Comparison of ENCODE assay signal across 21 cellular contexts in the genomic region with DNA sequence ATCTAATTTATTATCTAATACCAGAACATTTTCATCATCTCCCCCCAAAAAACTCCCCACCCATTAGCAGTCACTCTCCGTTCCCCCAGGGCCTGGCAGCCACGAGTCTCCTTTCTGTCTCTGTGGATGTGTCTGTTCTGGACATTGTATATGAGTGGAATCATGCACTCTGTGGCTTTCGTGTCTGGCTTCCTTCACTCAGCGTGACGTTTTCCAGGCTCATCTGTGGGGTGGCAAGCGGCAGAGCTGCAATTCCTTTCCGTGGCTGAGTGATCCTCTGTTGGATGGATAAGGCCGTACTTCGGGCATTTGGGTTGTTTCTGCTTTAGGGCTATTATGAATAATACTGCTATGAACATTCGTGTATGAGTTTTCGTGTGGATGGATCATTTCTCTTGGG. TPM values are rescaled to one million over a fixed set of nuclear protein-coding genes. Genes with fewer than 3 reads are reported as not detected.
A peak's percentile ranks its signal among the peaks of the same experiment; 100 is the strongest.
DNase-seq lines count a peak whose midpoint lies in the region; ATAC-seq and TF ChIP-seq lines count a peak whose summit lies in the region.
"Had no signal": no experiment of that assay in that cellular context is flagged by ENCODE, and none has a peak within 500 bp of the region (broad histone marks: within the 10 kb centered on the region; RNA-seq: fewer than 3 reads in every experiment).

No MANE protein-coding gene starts in this region.

- no peak overlapping the region for H3K27ac ChIP-seq in breast epithelium
- peak overlapping the region; percentile 23 for H3K27ac ChIP-seq in mesodermal cell (ENCODE audit: low read depth, low read length, severe bottlenecking)

- 88 to 100% methylated on average over 8 to 9 of the region's 11 CpGs for WGBS in mesodermal cell (ENCODE audit: insufficient coverage in 2 of 2), 2 experiments

- H3K4me3 ChIP-seq in breast epithelium (no peak overlapping the region), mesodermal cell (ENCODE audit: extremely low read depth, insufficient read depth, low read length, poor library complexity, severe bottlenecking) (no peak overlapping the region)

- no peak overlapping the region for H3K4me3 Mint-ChIP-seq in MCF 10A (ENCODE audit: unreplicated experiment)
- no peak overlapping the region for H3K4me3 Mint-ChIP-seq in stimulated activated naive B cell treated with anti-CD40 and anti-IgM and Interleukin-4, amounts not matched to agents 10 μg/mL and 1 μg/mL and 100 μg/mL, for 72 hours
- H3K4me3 Mint-ChIP-seq: activated CD8-positive, alpha-beta T cell treated with anti-CD3 and anti-CD28 coated beads, Interleukin-2, amount 10 ng/mL, durations not matched to agents 7 days and 5 days; activated naive CD4-positive, alpha-beta T cell treated with anti-CD3 and anti-CD28 coated beads for 36 hours had no signal

- CTCF ChIA-PET in MCF 10A (lab: Yijun Ruan, JAX): interaction anchor here (0.9 to 1.4 kb wide), 3 partner anchors 60 to 99 kb away, joined by 3 read pairs; no protein-coding TSS in a partner anchor

- intact Hi-C loops in MCF 10A (cut with micrococcal nuclease): no loop called here
- intact Hi-C loops in breast epithelium (cut with DNase I; ENCODE audit: low total_unique reads): no loop called here

- TF ChIP-seq CTCF in MCF 10A (IDR thresholded peaks at IDR 0.05; ENCODE audit: unreplicated experiment) (no peak), breast epithelium (IDR thresholded peaks at IDR 0.05) (no peak)

- POLR2A ChIA-PET in MCF 10A (lab: Yijun Ruan, JAX): no interaction called here

- H3K27me3 ChIP-seq in breast epithelium: no peaks in the 10 kb centered on the region
- H3K27me3 ChIP-seq: BLaER1 treated with 17β-estradiol and CSF1 and Interleukin-3, amounts not matched to agents 10 nM and 100 nM had no signal

- no peaks in the 10 kb centered on the region for H3K36me3 ChIP-seq in breast epithelium
- H3K36me3 ChIP-seq in mesodermal cell (ENCODE audit: control insufficient read depth, insufficient read depth, low read length): peaks cover 50% of the 10 kb centered on the region

- no peak for ATAC-seq in stimulated activated naive B cell treated with anti-CD40 and anti-IgM and Interleukin-4, amounts not matched to agents 10 μg/mL and 1 μg/mL and 100 μg/mL, for 72 hours (replicated peaks)
- ATAC-seq: activated CD8-positive, alpha-beta T cell treated with anti-CD3 and anti-CD28 coated beads, Interleukin-2, amount 10 ng/mL, durations not matched to agents 7 days and 5 days had no signal

- H3K27me3 Mint-ChIP-seq in MCF 10A (ENCODE audit: insufficient read depth, unreplicated experiment): no peaks in the 10 kb centered on the region
- no peaks in the 10 kb centered on the region for H3K27me3 Mint-ChIP-seq in stimulated activated naive B cell treated with anti-CD40 and anti-IgM and Interleukin-4, amounts not matched to agents 10 μg/mL and 1 μg/mL and 100 μg/mL, for 72 hours

- no peaks in the 10 kb centered on the region for H3K9me3 Mint-ChIP-seq in MCF 10A (ENCODE audit: unreplicated experiment)
- peaks cover 0 to 2% of the 10 kb centered on the region in 2 donors for H3K9me3 Mint-ChIP-seq in stimulated activated naive B cell treated with anti-CD40 and anti-IgM and Interleukin-4, amounts not matched to agents 10 μg/mL and 1 μg/mL and 100 μg/mL, for 72 hours
- H3K9me3 Mint-ChIP-seq: activated naive CD4-positive, alpha-beta T cell treated with anti-CD3 and anti-CD28 coated beads for 36 hours; H9 had no signal

- BruUV-seq in MCF 10A (replicated peaks; lab: Mats Ljungman, UMichigan): TSS peak; percentile 23

- peaks cover 52% of the 10 kb centered on the region for H3K36me3 Mint-ChIP-seq in MCF 10A (ENCODE audit: insufficient read depth, unreplicated experiment)
- H3K36me3 Mint-ChIP-seq in stimulated activated naive B cell treated with anti-CD40 and anti-IgM and Interleukin-4, amounts not matched to agents 10 μg/mL and 1 μg/mL and 100 μg/mL, for 72 hours: peaks cover 21 to 26% of the 10 kb centered on the region in 2 donors

- H3K27ac Mint-ChIP-seq in MCF 10A (ENCODE audit: low read depth, unreplicated experiment): no peak overlapping the region
- peak overlapping the region; percentile 32 for H3K27ac Mint-ChIP-seq in stimulated activated naive B cell treated with anti-CD40 and anti-IgM and Interleukin-4, amounts not matched to agents 10 μg/mL and 1 μg/mL and 100 μg/mL, for 72 hours
- H3K27ac Mint-ChIP-seq: activated CD8-positive, alpha-beta T cell treated with anti-CD3 and anti-CD28 coated beads, Interleukin-2, amount 10 ng/mL, durations not matched to agents 7 days and 5 days; activated naive CD4-positive, alpha-beta T cell treated with anti-CD3 and anti-CD28 coated beads for 36 hours had no signal

- no peak for TF ChIP-seq POLR2A in breast epithelium (IDR thresholded peaks at IDR 0.05)

- no peak for DNase-seq in MCF 10A (ENCODE audit: unreplicated experiment)
- DNase-seq in breast epithelium (ENCODE audit: low spot score in 2 of 2): no peak
- peak; percentile 94 for DNase-seq in amniotic epithelial cell (ENCODE audit: low read depth)
- no peak for DNase-seq in stimulated activated naive B cell treated with anti-CD40 and anti-IgM and Interleukin-4, amounts not matched to agents 10 μg/mL and 1 μg/mL and 100 μg/mL, for 72 hours
- no peak for DNase-seq in activated CD4-positive, alpha-beta T cell treated with anti-CD3 and anti-CD28 coated beads for 1 hour
- no peak for DNase-seq in activated CD8-positive, alpha-beta memory T cell treated with anti-CD3 and anti-CD28 coated beads, Interleukin-2, amount 50 U/mL, for 48 hours
- DNase-seq in epidermal melanocyte (ENCODE audit: insufficient read length, low spot score): no peak
- DNase-seq: activated CD8-positive, alpha-beta T cell treated with anti-CD3 and anti-CD28 coated beads, Interleukin-2, amount 10 ng/mL, durations not matched to agents 7 days and 5 days; activated naive CD4-positive, alpha-beta T cell treated with anti-CD3 and anti-CD28 coated beads for 36 hours; activated T-cell treated with anti-CD3 and anti-CD28 coated beads, Interleukin-2, amount 50 U/mL, for 1 hour; aorta; H9; hippocampal formation; MM.1S; NCI-H1436 treated with DMSO at 0.1 percent for 48 hours; NCI-H526; occipital lobe; SK-N-SH; stimulated activated CD8-positive, alpha-beta memory T cell treated with anti-CD3 and anti-CD28 coated beads, Interleukin-4, amount 100 ng/mL, for 48 hours had no signal

- peaks cover 29% of the 10 kb centered on the region for H3K4me1 Mint-ChIP-seq in MCF 10A (ENCODE audit: insufficient read depth, unreplicated experiment)
- H3K4me1 Mint-ChIP-seq in stimulated activated naive B cell treated with anti-CD40 and anti-IgM and Interleukin-4, amounts not matched to agents 10 μg/mL and 1 μg/mL and 100 μg/mL, for 72 hours: peaks cover 22 to 34% of the 10 kb centered on the region in 2 donors

- H3K9me3 ChIP-seq in breast epithelium (no peaks in the 10 kb centered on the region), mesodermal cell (ENCODE audit: control insufficient read depth, low read length) (no peaks in the 10 kb centered on the region)
- H3K9me3 ChIP-seq: BLaER1 treated with 17β-estradiol and CSF1 and Interleukin-3, amounts not matched to agents 10 nM and 100 nM; SK-N-SH had no signal

- peaks cover 0 to 5% of the 10 kb centered on the region in 2 donors for H3K4me1 ChIP-seq in breast epithelium
- H3K4me1 ChIP-seq in mesodermal cell (ENCODE audit: control insufficient read depth, insufficient read depth, low read length, poor library complexity, severe bottlenecking): peaks cover 25% of the 10 kb centered on the region

RNA-seq across cellular contexts. Expression of gene AP2S1, which starts 3.1 kb away (rescaled TPM):
- total RNA-seq in MCF 10A (2022) (237 and 252 TPM in 2 replicates), breast epithelium (100 to 1,000 TPM in 2 of 3 donors, 10 to 100 TPM in 1; 63.1 to 108 (median 101) TPM)
- polyA plus RNA-seq in mesodermal cell (2013, experiment 1 of 2): 336 TPM
- 294 TPM for polyA plus RNA-seq in mesodermal cell (2013, experiment 2 of 2)

RNA-seq across cellular contexts. Expression of gene ARHGAP35, which starts 13.3 kb away (rescaled TPM):
- total RNA-seq in MCF 10A (2022): 46.9 and 52.1 TPM in 2 replicates
- 10 to 100 TPM; 44.8 to 61.9 (median 60.3) TPM for total RNA-seq in breast epithelium
- 33.0 TPM for polyA plus RNA-seq in mesodermal cell (2013, experiment 1 of 2)
- polyA plus RNA-seq in mesodermal cell (2013, experiment 2 of 2): 30.4 TPM

RNA-seq across cellular contexts. Expression of gene SLC1A5, which starts 59.1 kb away (rescaled TPM):
- total RNA-seq in MCF 10A (2022): 372 and 417 TPM in 2 replicates
- 100 to 1,000 TPM; 121 to 146 (median 121) TPM for total RNA-seq in breast epithelium
- polyA plus RNA-seq in mesodermal cell (2013, experiment 1 of 2): 168 TPM
- polyA plus RNA-seq in mesodermal cell (2013, experiment 2 of 2): 143 TPM
